In genomic region chr12:111268738-111269572, GRCh38 we compare ENCODE assay signal across 11 cellular contexts.
DNase-seq lines count a peak whose midpoint lies in the region; ATAC-seq, FAIRE-seq and TF ChIP-seq lines count a peak whose summit lies in the region.
"Had no signal": no experiment of that assay in that cellular context is flagged by ENCODE, and none has a peak within 500 bp of the region (broad histone marks: within the 10 kb centered on the region; RNA-seq: fewer than 3 reads in every experiment).

No MANE protein-coding gene starts in this region.

- ATAC-seq in right cardiac atrium (no peak), T-helper 17 cell (no peak)

- peaks cover 4% of the 10 kb centered on the region for H3K4me1 Mint-ChIP-seq in T-helper 17 cell

- no peak for FAIRE-seq in urothelium cell line (lab: Jason Lieb, UNC)

- peaks cover 35% of the 10 kb centered on the region for H3K27me3 Mint-ChIP-seq in T-helper 17 cell
- H3K27me3 Mint-ChIP-seq: activated naive CD4-positive, alpha-beta T cell treated with anti-CD3 and anti-CD28 coated beads, Interleukin-2, amount 50 U/mL, for 24 hours had no signal

- no peak overlapping the region for H3K27ac Mint-ChIP-seq in T-helper 17 cell
- H3K27ac Mint-ChIP-seq: activated naive CD4-positive, alpha-beta T cell treated with anti-CD3 and anti-CD28 coated beads, Interleukin-2, amount 50 U/mL, for 24 hours had no signal

- H3K27ac ChIP-seq in left ventricle myocardium inferior (replicated peaks) (no peak overlapping the region), right cardiac atrium (ENCODE audit: low read length) (no peak overlapping the region), Peyer's patch (no peak overlapping the region)

- no peak for TF ChIP-seq POLR2A in Peyer's patch (IDR thresholded peaks at IDR 0.05)

- peak; percentile 45 for TF ChIP-seq CTCF in left ventricle myocardium inferior (IDR thresholded peaks at IDR 0.05; ENCODE audit: borderline replicate concordance)
- peak in 4 of 6 experiments; percentile 21 to 28 (median 26) for TF ChIP-seq CTCF in Peyer's patch (IDR thresholded peaks at IDR 0.05)
- peak; percentile 61 for TF ChIP-seq CTCF in fibroblast of mammary gland (conservative IDR thresholded peaks at IDR 0.05; ENCODE audit: control insufficient read depth, insufficient read depth, low read depth, low read length)

- DNase-seq in left ventricle myocardium inferior (no peak), right cardiac atrium (no peak), Peyer's patch (no peak), fibroblast of mammary gland (ENCODE audit: low read depth) (peak; percentile 12), urothelium cell line (ENCODE audit: low spot score) (peak; percentile 39), NCI-H1436 treated with DMSO at 0.1 percent for 48 hours (lab: John Stamatoyannopoulos, UW) (no peak), T-helper 17 cell (no peak), AML-193 (lab: John Stamatoyannopoulos, UW) (no peak)
- DNase-seq: MG63; stimulated activated naive CD4-positive, alpha-beta T cell had no signal

- H3K27me3 ChIP-seq in left ventricle myocardium inferior (ENCODE audit: low read depth) (peaks cover 46% of the 10 kb centered on the region), right cardiac atrium (ENCODE audit: control insufficient read depth, insufficient read depth) (no peaks in the 10 kb centered on the region), Peyer's patch (no peaks in the 10 kb centered on the region)

- H3K36me3 Mint-ChIP-seq in T-helper 17 cell (ENCODE audit: low read depth) = no peaks in the 10 kb centered on the region
- H3K36me3 Mint-ChIP-seq: activated naive CD4-positive, alpha-beta T cell treated with anti-CD3 and anti-CD28 coated beads, Interleukin-2, amount 50 U/mL, for 24 hours had no signal

- H3K9me3 ChIP-seq in left ventricle myocardium inferior (replicated peaks) (no peaks in the 10 kb centered on the region), right cardiac atrium (ENCODE audit: control insufficient read depth, low read length) (no peaks in the 10 kb centered on the region), Peyer's patch (no peaks in the 10 kb centered on the region), T-helper 17 cell (ENCODE audit: control insufficient read depth, low read length, poor library complexity, severe bottlenecking) (no peaks in the 10 kb centered on the region)
- H3K9me3 ChIP-seq: MG63 had no signal

- intact Hi-C loops in left ventricle myocardium inferior (cut with micrococcal nuclease) = no loop called here
- intact Hi-C loops in right cardiac atrium (cut with DNase I) = no loop called here

- H3K4me1 ChIP-seq in left ventricle myocardium inferior (no peaks in the 10 kb centered on the region), right cardiac atrium (ENCODE audit: control insufficient read depth, insufficient read depth, low read length) (no peaks in the 10 kb centered on the region), Peyer's patch (no peaks in the 10 kb centered on the region)

- H3K4me3 ChIP-seq in left ventricle myocardium inferior = no peak overlapping the region
- H3K4me3 ChIP-seq in right cardiac atrium (ENCODE audit: low read length) = no peak overlapping the region
- no peak overlapping the region for H3K4me3 ChIP-seq in Peyer's patch
- H3K4me3 ChIP-seq in fibroblast of mammary gland (ENCODE audit: control insufficient read depth, low read depth, low read length) = no peak overlapping the region
- H3K4me3 ChIP-seq: MG63 had no signal

- no peak overlapping the region for H3K4me3 Mint-ChIP-seq in T-helper 17 cell
- H3K4me3 Mint-ChIP-seq: activated naive CD4-positive, alpha-beta T cell treated with anti-CD3 and anti-CD28 coated beads, Interleukin-2, amount 50 U/mL, for 24 hours had no signal

- H3K36me3 ChIP-seq in left ventricle myocardium inferior (no peaks in the 10 kb centered on the region), Peyer's patch (no peaks in the 10 kb centered on the region)
- H3K36me3 ChIP-seq: MG63 had no signal

- 75% methylated on average over 16 of the region's 16 CpGs for WGBS in right cardiac atrium

Comparison
In these comparisons a context has a peak if more than half of its experiments do, and no peak if none do; other contexts are left out.
1. DNase-seq: peak in fibroblast of mammary gland (single experiment) and urothelium cell line (single experiment); none in left ventricle myocardium inferior (single experiment), right cardiac atrium (0 of 3), Peyer's patch (0 of 3), NCI-H1436 treated with DMSO at 0.1 percent for 48 hours (single experiment), T-helper 17 cell (0 of 3) and AML-193 (0 of 2).
2. Peak in every context shown above with its lines, with median percentiles within 50 percentile points of each other: CTCF ChIP-seq.